1 cellular context compared by ENCODE assay signal in the genomic region with DNA sequence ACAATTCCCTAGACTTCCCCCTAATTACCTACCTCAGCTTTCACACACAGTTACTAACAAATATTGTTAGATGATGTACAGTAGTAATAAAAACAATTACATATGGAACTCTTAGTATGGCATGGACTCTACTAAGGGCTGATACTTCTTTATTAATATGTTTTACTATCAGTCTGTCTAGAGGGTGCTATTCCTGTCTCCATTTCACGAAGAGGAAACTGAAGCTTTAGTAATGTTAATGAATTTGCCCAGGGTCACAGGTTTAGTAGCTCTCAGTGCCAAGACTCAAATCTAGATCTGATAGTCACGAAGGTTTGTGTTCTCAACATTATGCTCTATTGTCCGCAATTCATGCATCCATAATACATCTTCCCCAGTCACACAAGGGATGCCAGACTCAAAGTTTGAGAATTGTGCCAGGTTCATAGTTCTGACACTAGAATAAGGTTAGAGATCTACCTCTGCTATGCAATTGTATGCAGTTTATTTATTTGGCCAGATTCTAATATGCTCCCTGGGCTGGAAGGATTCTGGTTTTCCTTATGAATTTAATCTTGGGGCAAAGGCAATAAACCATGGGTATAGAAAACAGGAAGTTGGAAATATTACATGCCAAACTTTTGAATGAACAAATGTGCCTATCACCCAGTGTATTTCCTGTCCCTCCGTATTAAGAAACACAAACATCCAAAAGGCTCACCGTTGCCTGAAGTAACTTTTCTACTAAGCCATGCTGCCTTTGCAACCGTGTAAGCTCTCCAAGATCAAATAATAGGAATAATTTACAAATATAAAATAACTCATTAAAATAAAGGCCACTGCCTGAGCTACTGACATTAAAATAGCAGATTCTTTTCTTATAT.
TF ChIP-seq lines count a peak whose summit lies in the region.

No MANE protein-coding gene starts in this region.

TF ChIP-seq in HEK293T, 16 proteins besides CTCF, POLR2A, EP300 and RAD21:
- TF ChIP-seq SUZ12 (IDR thresholded peaks at IDR 0.05) (no peak), FOXK2 (IDR thresholded peaks at IDR 0.05) (no peak), SP1 (IDR thresholded peaks at IDR 0.05) (no peak), FOXA1 (IDR thresholded peaks at IDR 0.05) (no peak), LEF1 (IDR thresholded peaks at IDR 0.05; ENCODE audit: borderline replicate concordance) (no peak), L3MBTL2 (conservative IDR thresholded peaks at IDR 0.05) (no peak), ZNF384 (IDR thresholded peaks at IDR 0.05) (no peak), BHLHE40 (IDR thresholded peaks at IDR 0.05; ENCODE audit: borderline replicate concordance) (no peak), ARNT (IDR thresholded peaks at IDR 0.05) (no peak), ELF4 (IDR thresholded peaks at IDR 0.05) (no peak), FOXM1 (IDR thresholded peaks at IDR 0.05; ENCODE audit: borderline replicate concordance) (no peak), CTBP1 (IDR thresholded peaks at IDR 0.05; ENCODE audit: borderline replicate concordance) (no peak), TARDBP (IDR thresholded peaks at IDR 0.05) (no peak)
